3 cellular contexts compared by ENCODE assay signal in the genomic region with DNA sequence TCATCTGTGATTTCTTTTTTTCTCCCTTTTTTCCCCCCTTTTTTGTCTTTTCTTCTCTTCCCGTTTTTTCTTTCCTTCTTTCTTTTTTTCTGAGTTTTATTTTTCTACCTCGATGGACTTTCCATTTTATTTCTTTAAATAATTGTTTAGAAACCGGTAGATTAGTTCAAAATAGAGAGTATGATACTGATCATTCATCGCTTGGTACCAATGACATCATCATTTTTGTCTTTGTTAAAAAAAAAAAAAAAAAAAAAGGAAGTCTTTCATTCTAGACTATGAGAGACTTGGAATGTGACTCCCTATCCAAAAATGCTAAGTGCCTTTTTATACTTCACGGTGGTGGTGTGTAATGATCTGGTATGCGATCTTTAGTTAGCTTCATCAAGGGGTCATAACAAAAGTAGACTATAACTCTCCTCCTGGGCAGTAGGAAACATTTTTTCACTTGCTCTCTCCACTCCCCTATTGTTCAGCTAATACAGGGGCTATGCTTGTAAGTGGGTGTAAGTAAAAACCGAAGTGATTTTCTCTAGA.
TF ChIP-seq lines count a peak whose summit lies in the region.

No MANE protein-coding gene starts in this region.

TF ChIP-seq in SK-N-SH, 30 proteins besides CTCF, POLR2A, EP300 and RAD21 (continued from another document):
- no peak for TF ChIP-seq CHD2 (IDR thresholded peaks at IDR 0.05; ENCODE audit: low read length, partially characterized antibody)
TF ChIP-seq in SK-N-SH: peak in this region for 0.

TF ChIP-seq in SK-N-SH treated with all-trans-retinoic acid at 6 μM for 48 hours, 23 proteins besides CTCF, POLR2A, EP300 and RAD21:
- TF ChIP-seq, protein P1, sequence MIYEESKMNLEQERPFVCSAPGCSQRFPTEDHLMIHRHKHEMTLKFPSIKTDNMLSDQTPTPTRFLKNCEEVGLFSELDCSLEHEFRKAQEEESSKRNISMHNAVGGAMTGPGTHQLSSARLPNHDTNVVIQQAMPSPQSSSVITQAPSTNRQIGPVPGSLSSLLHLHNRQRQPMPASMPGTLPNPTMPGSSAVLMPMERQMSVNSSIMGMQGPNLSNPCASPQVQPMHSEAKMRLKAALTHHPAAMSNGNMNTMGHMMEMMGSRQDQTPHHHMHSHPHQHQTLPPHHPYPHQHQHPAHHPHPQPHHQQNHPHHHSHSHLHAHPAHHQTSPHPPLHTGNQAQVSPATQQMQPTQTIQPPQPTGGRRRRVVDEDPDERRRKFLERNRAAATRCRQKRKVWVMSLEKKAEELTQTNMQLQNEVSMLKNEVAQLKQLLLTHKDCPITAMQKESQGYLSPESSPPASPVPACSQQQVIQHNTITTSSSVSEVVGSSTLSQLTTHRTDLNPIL (CRISPR knock-in tag; IDR thresholded peaks at IDR 0.05; ENCODE audit: low read depth): no peak
- TF ChIP-seq ZNF565 (CRISPR knock-in tag; conservative IDR thresholded peaks at IDR 0.05; ENCODE audit: low read depth): no peak
- TF ChIP-seq TOX (CRISPR knock-in tag; IDR thresholded peaks at IDR 0.05; ENCODE audit: borderline replicate concordance): no peak
- no peak for TF ChIP-seq CSRNP3 (CRISPR knock-in tag; IDR thresholded peaks at IDR 0.05)
- TF ChIP-seq ZNF8 (CRISPR knock-in tag; IDR thresholded peaks at IDR 0.05): no peak
- no peak for TF ChIP-seq GLIS3 (CRISPR knock-in tag; IDR thresholded peaks at IDR 0.05)
- no peak for TF ChIP-seq SNAI2 (CRISPR knock-in tag; IDR thresholded peaks at IDR 0.05)
- no peak for TF ChIP-seq ZFP30 (CRISPR knock-in tag; IDR thresholded peaks at IDR 0.05)
- no peak for TF ChIP-seq ZNF70 (CRISPR knock-in tag; IDR thresholded peaks at IDR 0.05)
- TF ChIP-seq ISL1 (CRISPR knock-in tag; IDR thresholded peaks at IDR 0.05): no peak
- TF ChIP-seq OSR1 (CRISPR knock-in tag; IDR thresholded peaks at IDR 0.05): no peak
- TF ChIP-seq TCF4 (CRISPR knock-in tag; IDR thresholded peaks at IDR 0.05; ENCODE audit: borderline replicate concordance): no peak
- no peak for TF ChIP-seq ESRRG (CRISPR knock-in tag; IDR thresholded peaks at IDR 0.05)
- no peak for TF ChIP-seq ZFP3 (CRISPR knock-in tag; IDR thresholded peaks at IDR 0.05)
- TF ChIP-seq CSDC2 (CRISPR knock-in tag; IDR thresholded peaks at IDR 0.05): no peak
- no peak for TF ChIP-seq RARB (CRISPR knock-in tag; IDR thresholded peaks at IDR 0.05)
- TF ChIP-seq TSHZ2 (CRISPR knock-in tag; IDR thresholded peaks at IDR 0.05): no peak
- TF ChIP-seq PPARA (CRISPR knock-in tag; IDR thresholded peaks at IDR 0.05; ENCODE audit: borderline replicate concordance): no peak
- no peak for TF ChIP-seq ZC3H10 (CRISPR knock-in tag; IDR thresholded peaks at IDR 0.05)
- TF ChIP-seq, protein P2, sequence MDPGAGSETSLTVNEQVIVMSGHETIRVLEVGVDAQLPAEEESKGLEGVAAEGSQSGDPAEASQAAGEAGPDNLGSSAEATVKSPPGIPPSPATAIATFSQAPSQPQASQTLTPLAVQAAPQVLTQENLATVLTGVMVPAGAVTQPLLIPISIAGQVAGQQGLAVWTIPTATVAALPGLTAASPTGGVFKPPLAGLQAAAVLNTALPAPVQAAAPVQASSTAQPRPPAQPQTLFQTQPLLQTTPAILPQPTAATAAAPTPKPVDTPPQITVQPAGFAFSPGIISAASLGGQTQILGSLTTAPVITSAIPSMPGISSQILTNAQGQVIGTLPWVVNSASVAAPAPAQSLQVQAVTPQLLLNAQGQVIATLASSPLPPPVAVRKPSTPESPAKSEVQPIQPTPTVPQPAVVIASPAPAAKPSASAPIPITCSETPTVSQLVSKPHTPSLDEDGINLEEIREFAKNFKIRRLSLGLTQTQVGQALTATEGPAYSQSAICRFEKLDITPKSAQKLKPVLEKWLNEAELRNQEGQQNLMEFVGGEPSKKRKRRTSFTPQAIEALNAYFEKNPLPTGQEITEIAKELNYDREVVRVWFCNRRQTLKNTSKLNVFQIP (CRISPR knock-in tag; IDR thresholded peaks at IDR 0.05; ENCODE audit: borderline replicate concordance, low read depth): no peak

TF ChIP-seq in IMR-90, 13 proteins besides CTCF, POLR2A, EP300 and RAD21:
- TF ChIP-seq, protein P3, sequence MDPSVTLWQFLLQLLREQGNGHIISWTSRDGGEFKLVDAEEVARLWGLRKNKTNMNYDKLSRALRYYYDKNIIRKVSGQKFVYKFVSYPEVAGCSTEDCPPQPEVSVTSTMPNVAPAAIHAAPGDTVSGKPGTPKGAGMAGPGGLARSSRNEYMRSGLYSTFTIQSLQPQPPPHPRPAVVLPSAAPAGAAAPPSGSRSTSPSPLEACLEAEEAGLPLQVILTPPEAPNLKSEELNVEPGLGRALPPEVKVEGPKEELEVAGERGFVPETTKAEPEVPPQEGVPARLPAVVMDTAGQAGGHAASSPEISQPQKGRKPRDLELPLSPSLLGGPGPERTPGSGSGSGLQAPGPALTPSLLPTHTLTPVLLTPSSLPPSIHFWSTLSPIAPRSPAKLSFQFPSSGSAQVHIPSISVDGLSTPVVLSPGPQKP (IDR thresholded peaks at IDR 0.05; ENCODE audit: borderline replicate concordance, low read depth, low read length): no peak
- TF ChIP-seq NFE2L2 (IDR thresholded peaks at IDR 0.05; ENCODE audit: low read depth, low read length): no peak
- no peak for TF ChIP-seq FOS (IDR thresholded peaks at IDR 0.05; ENCODE audit: low read depth, low read length)
- no peak for TF ChIP-seq MAFK (IDR thresholded peaks at IDR 0.05; ENCODE audit: low read depth, low read length)
- no peak for TF ChIP-seq BHLHE40 (IDR thresholded peaks at IDR 0.05; ENCODE audit: low read depth, low read length)
TF ChIP-seq in IMR-90: peak in this region for 0.
